ENCODE assay signal across 22 cellular contexts in genomic region chr6:107362271-107362604, GRCh38.
DNase-seq lines count a peak whose midpoint lies in the region; ATAC-seq, FAIRE-seq and TF ChIP-seq lines count a peak whose summit lies in the region.
"Had no signal": no experiment of that assay in that cellular context is flagged by ENCODE, and none has a peak within 500 bp of the region (broad histone marks: within the 10 kb centered on the region; RNA-seq: fewer than 3 reads in every experiment).

No MANE protein-coding gene starts in this region.

- no peak overlapping the region for H2AFZ ChIP-seq in HepG2 (ENCODE audit: low read length)
- H2AFZ ChIP-seq in mesenchymal stem cell (ENCODE audit: low read depth, low read length) = no peak overlapping the region

- peaks cover 1% of the 10 kb centered on the region for H3K79me1 ChIP-seq in mesenchymal stem cell (replicated peaks; ENCODE audit: low read length, poor library complexity, severe bottlenecking)

- H2BK120ac ChIP-seq in mesenchymal stem cell (ENCODE audit: low read depth, low read length) = no peak overlapping the region

- H3K79me2 ChIP-seq in HepG2 (ENCODE audit: insufficient read depth, low read length) = no peaks in the 10 kb centered on the region

- H3K4ac ChIP-seq in mesenchymal stem cell (ENCODE audit: low read depth in 1 of 2, low read length in 2 of 2) = no peak overlapping the region

- peak overlapping the region; percentile 11 for H3K27ac ChIP-seq in HepG2 (ENCODE audit: extremely low read length, insufficient read depth, low read length)
- no peak overlapping the region for H3K27ac ChIP-seq in right lobe of liver
- peak overlapping the region; percentile 65 for H3K27ac ChIP-seq in mesenchymal stem cell (ENCODE audit: low read length, poor library complexity, severe bottlenecking)
- H3K27ac ChIP-seq: 22Rv1, BLaER1, C4-2B had no signal

- DNase-seq in HepG2 (ENCODE audit: low spot score) (peak; percentile 12), right lobe of liver (no peak), WTC11 (ENCODE audit: low spot score) (no peak), mesenchymal stem cell (no peak), osteocyte (ENCODE audit: extremely low spot score, unreplicated experiment) (no peak), ureter (ENCODE audit: low spot score) (no peak), D721Med (ENCODE audit: insufficient read length, low spot score) (no peak)
- DNase-seq in central memory CD4-positive, alpha-beta T cell = no peak
- DNase-seq: CD4-positive, CD25-positive, alpha-beta regulatory T cell; CD8-positive, alpha-beta memory T cell; DMS153; DMS79; GDM1; GOT3 had no signal

- H3K23ac ChIP-seq in mesenchymal stem cell (ENCODE audit: low read length in 2 of 2) = no peak overlapping the region

- no peak overlapping the region for H4K91ac ChIP-seq in mesenchymal stem cell (ENCODE audit: low read length)

- TF ChIP-seq CTCF in HepG2 (CRISPR knock-in tag; IDR thresholded peaks at IDR 0.05) (no peak), right lobe of liver (IDR thresholded peaks at IDR 0.05) (no peak), WTC11 (IDR thresholded peaks at IDR 0.05) (no peak), osteocyte (IDR thresholded peaks at IDR 0.05) (no peak), D721Med (IDR thresholded peaks at IDR 0.05; ENCODE audit: insufficient read depth, missing control alignments) (no peak)

- H3K36me3 Mint-ChIP-seq in WTC11 = peaks cover 14% of the 10 kb centered on the region
- H3K36me3 Mint-ChIP-seq in osteocyte (ENCODE audit: unreplicated experiment) = peaks cover 11% of the 10 kb centered on the region

- TF ChIP-seq RAD21 in HepG2 (CRISPR knock-in tag; IDR thresholded peaks at IDR 0.05) = no peak

- WGBS in HepG2 (ENCODE audit: low lambda C conversion rate) = 51% methylated on average over 3 of the region's 3 CpGs
- whole genome bisulfite sequencing in right lobe of liver (ENCODE audit: insufficient coverage, low coverage, low lambda C conversion rate, missing lambda C conversion rate) = 90% methylated on average over 2 of the region's 3 CpGs
- 82% methylated on average over 2 of the region's 3 CpGs for WGBS in mesenchymal stem cell

- no peak overlapping the region for H3K18ac ChIP-seq in mesenchymal stem cell (ENCODE audit: low read depth in 1 of 2, low read length in 2 of 2)

- no TSS peak for BruUV-seq in HepG2 (replicated peaks; lab: Mats Ljungman, UMichigan)

- H4K20me1 ChIP-seq in HepG2 (ENCODE audit: insufficient read depth, low read length) = 0 out of 2 replicates have a peak, but pooled peaks cover 3% of the 10 kb centered on the region
- H4K20me1 ChIP-seq: BLaER1 had no signal

- peaks cover 7% of the 10 kb centered on the region for H3K9me3 Mint-ChIP-seq in WTC11
- H3K9me3 Mint-ChIP-seq in osteocyte (ENCODE audit: unreplicated experiment) = peaks cover 6% of the 10 kb centered on the region

- no peak overlapping the region for H3K14ac ChIP-seq in mesenchymal stem cell (ENCODE audit: low read length in 2 of 2)

- intact Hi-C loops in HepG2 (cut with micrococcal nuclease; ENCODE audit: unreplicated experiment) (loop anchor here (5.0 kb wide), 1 partner anchor 45 kb away; no protein-coding TSS in a partner anchor), right lobe of liver (cut with DNase I) (no loop called here)

- TF ChIP-seq EP300 in HepG2 (IDR thresholded peaks at IDR 0.05; ENCODE audit: low read depth in 2 of 2, low read length in 2 of 2) = no peak
- no peak for TF ChIP-seq EP300 in HepG2 (CRISPR knock-in tag; IDR thresholded peaks at IDR 0.05; ENCODE audit: borderline replicate concordance)

- TF ChIP-seq POLR2A in HepG2 (IDR thresholded peaks at IDR 0.05; ENCODE audit: insufficient read depth in 1 of 2, low read depth in 2 of 2, low read length in 2 of 2) (no peak), right lobe of liver (IDR thresholded peaks at IDR 0.05) (no peak)

- H3K36me3 ChIP-seq in HepG2 (replicated peaks in 1 of 2; ENCODE audit: control insufficient read depth in 1 of 2, insufficient read depth in 2 of 2, low read length in 2 of 2) (no peaks in the 10 kb centered on the region; a peak in 2 of 5 replicates), right lobe of liver (no peaks in the 10 kb centered on the region), mesenchymal stem cell (ENCODE audit: control insufficient read depth in 1 of 2, insufficient read depth in 2 of 2, low read depth in 1 of 2, low read length in 2 of 2) (peaks cover 0 to 5% of the 10 kb centered on the region in 2 experiments)

- H3K27me3 Mint-ChIP-seq in WTC11 (ENCODE audit: low read depth) (no peaks in the 10 kb centered on the region), osteocyte (ENCODE audit: unreplicated experiment) (no peaks in the 10 kb centered on the region)
- H3K27me3 Mint-ChIP-seq: B cell; CD4-positive, CD25-positive, alpha-beta regulatory T cell; CD8-positive, alpha-beta memory T cell had no signal

- no peak overlapping the region for H2AK5ac ChIP-seq in mesenchymal stem cell (ENCODE audit: low read length, severe bottlenecking)

- in situ Hi-C loops in HepG2 (cut with HindIII; ENCODE audit: extremely low pct_ligation_motif_present, low pct_unique_long_range_greater_than_20kb) = no loop called here

- peaks cover 11% of the 10 kb centered on the region for H3K4me1 Mint-ChIP-seq in WTC11
- H3K4me1 Mint-ChIP-seq in osteocyte (ENCODE audit: unreplicated experiment) = peaks cover 20% of the 10 kb centered on the region

- no peak overlapping the region for H3K4me3 ChIP-seq in HepG2 (replicated peaks in 1 of 3; ENCODE audit: insufficient read depth in 1 of 3, low read depth in 2 of 3, low read length in 3 of 3)
- H3K4me3 ChIP-seq in right lobe of liver = no peak overlapping the region
- H3K4me3 ChIP-seq in mesenchymal stem cell (ENCODE audit: insufficient read depth in 1 of 2, low read depth in 1 of 2, low read length in 2 of 2) = no peak overlapping the region
- H3K4me3 ChIP-seq: BLaER1, GM12878 had no signal

- no peaks in the 10 kb centered on the region for H3K9me3 ChIP-seq in HepG2 (ENCODE audit: low read length)
- H3K9me3 ChIP-seq in right lobe of liver = no peaks in the 10 kb centered on the region
- H3K9me3 ChIP-seq in mesenchymal stem cell (ENCODE audit: control insufficient read depth, low read length) = peaks cover 5% of the 10 kb centered on the region

- no peak overlapping the region for H2BK12ac ChIP-seq in mesenchymal stem cell (ENCODE audit: low read length in 2 of 2)

- no peak overlapping the region for H3K4me3 Mint-ChIP-seq in WTC11
- H3K4me3 Mint-ChIP-seq in osteocyte (ENCODE audit: unreplicated experiment) = no peak overlapping the region
- H3K4me3 Mint-ChIP-seq: B cell; CD8-positive, alpha-beta memory T cell had no signal

- FAIRE-seq in HepG2 (lab: Jason Lieb, UNC) = no peak
- FAIRE-seq in D721Med (lab: Jason Lieb, UNC) = no peak
- FAIRE-seq: A204.1, GM12878, GM18507, H54 had no signal

- H2BK15ac ChIP-seq in mesenchymal stem cell (ENCODE audit: low read depth, poor library complexity, severe bottlenecking) = no peak overlapping the region

- CTCF ChIA-PET in HepG2 (lab: Yijun Ruan, JAX; ENCODE audit: low intra/inter-chr PET ratio, low total read pairs) (no interaction called here), WTC11 (lab: Charles Lee) (interaction anchor here (1.1 to 2.4 kb wide), 2 partner anchors 44 to 97 kb away, joined by 3 to 8 read pairs; partner anchors contain the start of gene PDSS2)

- no peak overlapping the region for H2BK5ac ChIP-seq in mesenchymal stem cell (ENCODE audit: low read depth, low read length, poor library complexity, severe bottlenecking)

- H4K8ac ChIP-seq in mesenchymal stem cell (ENCODE audit: low read length) = no peak overlapping the region

- H3K9ac ChIP-seq in HepG2 (ENCODE audit: insufficient read depth, low read depth, low read length) (no peak overlapping the region), mesenchymal stem cell (ENCODE audit: low read length) (no peak overlapping the region)
- H3K9ac ChIP-seq: BLaER1 had no signal

- H3K4me1 ChIP-seq in HepG2 (ENCODE audit: insufficient read depth, low read length) (peaks cover 20% of the 10 kb centered on the region), right lobe of liver (peaks cover 0 to 8% (median 0%) of the 10 kb centered on the region in 4 donors), mesenchymal stem cell (ENCODE audit: control insufficient read depth, insufficient read depth, low read depth, low read length) (peaks cover 5% of the 10 kb centered on the region)
- H3K4me1 ChIP-seq: BLaER1 had no signal

- peak overlapping the region; percentile 63; the same call in 1 of the 2 replicates for H3K27ac Mint-ChIP-seq in WTC11
- H3K27ac Mint-ChIP-seq in osteocyte (ENCODE audit: unreplicated experiment) = peak overlapping the region; percentile 23
- H3K27ac Mint-ChIP-seq: B cell; CD4-positive, CD25-positive, alpha-beta regulatory T cell; CD8-positive, alpha-beta memory T cell had no signal

- H3K4me2 ChIP-seq in HepG2 (ENCODE audit: low read depth, low read length) (peak overlapping the region; percentile 30), mesenchymal stem cell (ENCODE audit: low read length, poor library complexity, severe bottlenecking) (no peak overlapping the region)
- H3K4me2 ChIP-seq: BLaER1 had no signal

- POLR2A ChIA-PET in HepG2 (lab: Yijun Ruan, JAX) = interaction anchor here (1.0 to 1.4 kb wide), 3 partner anchors 14 to 97 kb away, joined by 3 to 4 read pairs (median 3); partner anchors contain the start of gene PDSS2
- POLR2A ChIA-PET in WTC11 (lab: Charles Lee) = no interaction called here

- ATAC-seq in HepG2 (peak; percentile 62; the same call in 1 of the 3 replicates), right lobe of liver (no peak), WTC11 (no peak)
- ATAC-seq: GM12878 had no signal

- H3K27me3 ChIP-seq in HepG2 (ENCODE audit: control insufficient read depth in 1 of 2, insufficient read depth in 2 of 2, low read length in 2 of 2) (no peaks in the 10 kb centered on the region), right lobe of liver (no peaks in the 10 kb centered on the region), mesenchymal stem cell (ENCODE audit: control insufficient read depth in 1 of 2, insufficient read depth in 1 of 2, low read length in 2 of 2) (no peaks in the 10 kb centered on the region)
- H3K27me3 ChIP-seq: BLaER1 had no signal

TF ChIP-seq in WTC11, 78 proteins besides CTCF, POLR2A, EP300 and RAD21 (continues in another document):
- no peak for TF ChIP-seq ZNF232 (CRISPR knock-in tag; IDR thresholded peaks at IDR 0.05)

Comparison
In these comparisons a context has a peak if more than half of its experiments do, and no peak if none do; other contexts are left out.
1. H3K27ac ChIP-seq: peak in HepG2 (single experiment) and mesenchymal stem cell (single experiment); none in right lobe of liver (0 of 3).